Comparison of ENCODE assay signal across 22 cellular contexts in genomic region chr16:58109330-58109729, GRCh38. TPM values are rescaled to one million over a fixed set of nuclear protein-coding genes. Genes with fewer than 3 reads are reported as not detected.
DNase-seq lines count a peak whose midpoint lies in the region; ATAC-seq and TF ChIP-seq lines count a peak whose summit lies in the region.
"Had no signal": no experiment of that assay in that cellular context is flagged by ENCODE, and none has a peak within 500 bp of the region (broad histone marks: within the 10 kb centered on the region; RNA-seq: fewer than 3 reads in every experiment).

No MANE protein-coding gene starts in this region.

- no peak overlapping the region for H3K27ac ChIP-seq in RWPE1
- H3K27ac ChIP-seq: colonic mucosa, lower lobe of right lung, transverse colon had no signal

- intact Hi-C loops in CD14-positive monocyte (cut with micrococcal nuclease): no loop called here

- H3K4me3 Mint-ChIP-seq in CD14-positive monocyte: peak overlapping the region; percentile 49 to 59
- H3K4me3 Mint-ChIP-seq: activated naive CD8-positive, alpha-beta T cell; brain; CD4-positive, alpha-beta T cell; stimulated activated naive CD8-positive, alpha-beta T cell treated with anti-CD3 and anti-CD28 coated beads, Interleukin-15, Interleukin-2, amounts not matched to agents 100 ng/mL and 50 ng/mL, for 24 hours had no signal

- peaks cover 2 to 3% (median 2%) of the 10 kb centered on the region in 3 donors for H3K27me3 Mint-ChIP-seq in CD14-positive monocyte (ENCODE audit: low read depth in 3 of 3)
- H3K27me3 Mint-ChIP-seq: activated naive CD8-positive, alpha-beta T cell; brain; CD4-positive, alpha-beta T cell; stimulated activated naive CD8-positive, alpha-beta T cell treated with anti-CD3 and anti-CD28 coated beads, Interleukin-15, Interleukin-2, amounts not matched to agents 100 ng/mL and 50 ng/mL, for 24 hours had no signal

- peak overlapping the region in 2 of 7 donors; percentile 2 to 70 for H3K27ac Mint-ChIP-seq in CD14-positive monocyte
- H3K27ac Mint-ChIP-seq: activated naive CD8-positive, alpha-beta T cell; CD4-positive, alpha-beta T cell; stimulated activated naive CD8-positive, alpha-beta T cell treated with anti-CD3 and anti-CD28 coated beads, Interleukin-15, Interleukin-2, amounts not matched to agents 100 ng/mL and 50 ng/mL, for 24 hours had no signal

- H3K4me1 Mint-ChIP-seq in CD14-positive monocyte: peaks cover 21% of the 10 kb centered on the region

- CTCF ChIA-PET in RWPE1 (lab: Yijun Ruan, JAX): interaction anchor here (0.6 kb wide), 1 partner anchor 58 kb away, joined by 3 read pairs; no protein-coding TSS in a partner anchor

- POLR2A ChIA-PET in RWPE1 (lab: Yijun Ruan, JAX; ENCODE audit: low non-redundant PET): no interaction called here

- peak; percentile 35 for ATAC-seq in GM19468 (IDR thresholded peaks at IDR 0.05; ENCODE audit: extremely low read depth, unreplicated experiment)
- peak; percentile 59 for ATAC-seq in HG03432 (IDR thresholded peaks at IDR 0.05; ENCODE audit: unreplicated experiment)
- no peak for ATAC-seq in GM18502 (IDR thresholded peaks at IDR 0.05; ENCODE audit: poor library complexity, unreplicated experiment)
- ATAC-seq in GM21390 (IDR thresholded peaks at IDR 0.05; ENCODE audit: unreplicated experiment): no peak
- ATAC-seq: lower lobe of right lung, right cardiac atrium had no signal

- H3K36me3 Mint-ChIP-seq in CD14-positive monocyte: peaks cover 18 to 24% of the 10 kb centered on the region in 2 donors

- DNase-seq in CD14-positive monocyte (ENCODE audit: low spot score) (no peak), UCSD-AML1 (lab: John Stamatoyannopoulos, UW; ENCODE audit: unreplicated experiment) (peak; percentile 51), RWPE1 (ENCODE audit: low spot score) (no peak)
- DNase-seq in stimulated activated naive CD4-positive, alpha-beta T cell (lab: John Stamatoyannopoulos, UW): no peak
- DNase-seq: activated CD8-positive, alpha-beta memory T cell treated with anti-CD3 and anti-CD28 coated beads for 24 hours; colonic mucosa; DMS79; HCEC 1CT; lower lobe of right lung; NCI-H1417 treated with DMSO at 0.1 percent for 48 hours; NCI-H2171 treated with DMSO at 0.1 percent for 48 hours; right cardiac atrium; T-helper 1 cell; transverse colon had no signal

- H3K9me3 Mint-ChIP-seq in CD14-positive monocyte: peaks cover 0 to 3% (median 0%) of the 10 kb centered on the region in 7 donors
- H3K9me3 Mint-ChIP-seq: CD4-positive, alpha-beta T cell; stimulated activated naive CD8-positive, alpha-beta T cell treated with anti-CD3 and anti-CD28 coated beads, Interleukin-15, Interleukin-2, amounts not matched to agents 100 ng/mL and 50 ng/mL, for 24 hours had no signal

- TF ChIP-seq CTCF in CD14-positive monocyte (IDR thresholded peaks at IDR 0.05) (no peak), RWPE1 (conservative IDR thresholded peaks at IDR 0.05; ENCODE audit: low read depth) (no peak)

RNA-seq across cellular contexts. Expression of gene CFAP20, which starts 19.9 kb away (rescaled TPM):
- 10 to 100 TPM; 17.3 to 18.8 TPM for polyA plus RNA-seq in CD14-positive monocyte

Comparison
In these comparisons a context has a peak if more than half of its experiments do, and no peak if none do; other contexts are left out.
1. ATAC-seq: peak in GM19468 (single experiment) and HG03432 (single experiment); none in GM18502 (single experiment) and GM21390 (single experiment).